In the genomic region with DNA sequence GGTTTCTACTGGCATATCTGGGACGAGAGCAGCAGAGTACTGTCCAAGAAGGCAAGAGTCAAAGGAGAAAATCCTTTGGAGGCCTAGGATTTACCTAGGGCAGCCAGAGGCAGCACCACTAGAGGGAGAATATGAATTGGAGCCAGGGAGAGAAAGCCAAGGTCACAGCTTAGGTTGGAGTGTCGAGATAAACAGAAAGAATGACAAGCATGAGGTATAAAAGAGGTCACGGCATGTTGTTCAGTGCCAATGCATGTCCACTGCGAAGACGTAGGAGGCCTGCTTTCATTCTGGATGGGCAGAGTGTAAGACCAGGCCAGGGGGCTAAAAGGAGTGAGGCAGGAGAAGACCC, we compare ENCODE assay signal across 1 cellular context.
TF ChIP-seq lines count a peak whose summit lies in the region.

No MANE protein-coding gene starts in this region.

TF ChIP-seq in HepG2, 621 proteins besides CTCF, POLR2A, EP300 and RAD21 (continued from another document and continues in another):
- TF ChIP-seq, protein P1, sequence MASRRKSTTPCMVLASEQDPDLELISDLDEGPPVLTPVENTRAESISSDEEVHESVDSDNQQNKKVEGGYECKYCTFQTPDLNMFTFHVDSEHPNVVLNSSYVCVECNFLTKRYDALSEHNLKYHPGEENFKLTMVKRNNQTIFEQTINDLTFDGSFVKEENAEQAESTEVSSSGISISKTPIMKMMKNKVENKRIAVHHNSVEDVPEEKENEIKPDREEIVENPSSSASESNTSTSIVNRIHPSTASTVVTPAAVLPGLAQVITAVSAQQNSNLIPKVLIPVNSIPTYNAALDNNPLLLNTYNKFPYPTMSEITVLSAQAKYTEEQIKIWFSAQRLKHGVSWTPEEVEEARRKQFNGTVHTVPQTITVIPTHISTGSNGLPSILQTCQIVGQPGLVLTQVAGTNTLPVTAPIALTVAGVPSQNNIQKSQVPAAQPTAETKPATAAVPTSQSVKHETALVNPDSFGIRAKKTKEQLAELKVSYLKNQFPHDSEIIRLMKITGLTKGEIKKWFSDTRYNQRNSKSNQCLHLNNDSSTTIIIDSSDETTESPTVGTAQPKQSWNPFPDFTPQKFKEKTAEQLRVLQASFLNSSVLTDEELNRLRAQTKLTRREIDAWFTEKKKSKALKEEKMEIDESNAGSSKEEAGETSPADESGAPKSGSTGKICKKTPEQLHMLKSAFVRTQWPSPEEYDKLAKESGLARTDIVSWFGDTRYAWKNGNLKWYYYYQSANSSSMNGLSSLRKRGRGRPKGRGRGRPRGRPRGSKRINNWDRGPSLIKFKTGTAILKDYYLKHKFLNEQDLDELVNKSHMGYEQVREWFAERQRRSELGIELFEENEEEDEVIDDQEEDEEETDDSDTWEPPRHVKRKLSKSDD (CRISPR knock-in tag; IDR thresholded peaks at IDR 0.05; ENCODE audit: low read depth): no peak
- TF ChIP-seq, protein P2, sequence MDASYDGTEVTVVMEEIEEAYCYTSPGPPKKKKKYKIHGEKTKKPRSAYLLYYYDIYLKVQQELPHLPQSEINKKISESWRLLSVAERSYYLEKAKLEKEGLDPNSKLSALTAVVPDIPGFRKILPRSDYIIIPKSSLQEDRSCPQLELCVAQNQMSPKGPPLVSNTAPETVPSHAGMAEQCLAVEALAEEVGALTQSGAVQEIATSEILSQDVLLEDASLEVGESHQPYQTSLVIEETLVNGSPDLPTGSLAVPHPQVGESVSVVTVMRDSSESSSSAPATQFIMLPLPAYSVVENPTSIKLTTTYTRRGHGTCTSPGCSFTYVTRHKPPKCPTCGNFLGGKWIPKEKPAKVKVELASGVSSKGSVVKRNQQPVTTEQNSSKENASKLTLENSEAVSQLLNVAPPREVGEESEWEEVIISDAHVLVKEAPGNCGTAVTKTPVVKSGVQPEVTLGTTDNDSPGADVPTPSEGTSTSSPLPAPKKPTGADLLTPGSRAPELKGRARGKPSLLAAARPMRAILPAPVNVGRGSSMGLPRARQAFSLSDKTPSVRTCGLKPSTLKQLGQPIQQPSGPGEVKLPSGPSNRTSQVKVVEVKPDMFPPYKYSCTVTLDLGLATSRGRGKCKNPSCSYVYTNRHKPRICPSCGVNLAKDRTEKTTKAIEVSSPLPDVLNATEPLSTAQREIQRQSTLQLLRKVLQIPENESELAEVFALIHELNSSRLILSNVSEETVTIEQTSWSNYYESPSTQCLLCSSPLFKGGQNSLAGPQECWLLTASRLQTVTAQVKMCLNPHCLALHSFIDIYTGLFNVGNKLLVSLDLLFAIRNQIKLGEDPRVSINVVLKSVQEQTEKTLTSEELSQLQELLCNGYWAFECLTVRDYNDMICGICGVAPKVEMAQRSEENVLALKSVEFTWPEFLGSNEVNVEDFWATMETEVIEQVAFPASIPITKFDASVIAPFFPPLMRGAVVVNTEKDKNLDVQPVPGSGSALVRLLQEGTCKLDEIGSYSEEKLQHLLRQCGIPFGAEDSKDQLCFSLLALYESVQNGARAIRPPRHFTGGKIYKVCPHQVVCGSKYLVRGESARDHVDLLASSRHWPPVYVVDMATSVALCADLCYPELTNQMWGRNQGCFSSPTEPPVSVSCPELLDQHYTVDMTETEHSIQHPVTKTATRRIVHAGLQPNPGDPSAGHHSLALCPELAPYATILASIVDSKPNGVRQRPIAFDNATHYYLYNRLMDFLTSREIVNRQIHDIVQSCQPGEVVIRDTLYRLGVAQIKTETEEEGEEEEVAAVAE (CRISPR knock-in tag; IDR thresholded peaks at IDR 0.05; ENCODE audit: borderline replicate concordance): no peak
- TF ChIP-seq FOXA3 (CRISPR knock-in tag; IDR thresholded peaks at IDR 0.05) (no peak), SNAI1 (CRISPR knock-in tag; IDR thresholded peaks at IDR 0.05; ENCODE audit: borderline replicate concordance) (no peak), ZNF709 (CRISPR knock-in tag; IDR thresholded peaks at IDR 0.05) (no peak), ZNF460 (CRISPR knock-in tag; IDR thresholded peaks at IDR 0.05; ENCODE audit: borderline replicate concordance) (no peak), TOE1 (CRISPR knock-in tag; IDR thresholded peaks at IDR 0.05) (no peak), MAF1 (CRISPR knock-in tag; IDR thresholded peaks at IDR 0.05; ENCODE audit: borderline replicate concordance) (no peak), ZNF253 (CRISPR knock-in tag; IDR thresholded peaks at IDR 0.05; ENCODE audit: borderline replicate concordance) (no peak), U2AF1 (optimal IDR thresholded peaks at IDR 0.05; ENCODE audit: low read depth, low read length) (no peak), ZNF468 (CRISPR knock-in tag; IDR thresholded peaks at IDR 0.05) (no peak), ZBTB21 (CRISPR knock-in tag; IDR thresholded peaks at IDR 0.05) (no peak), SIX4 (CRISPR knock-in tag; IDR thresholded peaks at IDR 0.05) (no peak), ZFX (CRISPR knock-in tag; IDR thresholded peaks at IDR 0.05; ENCODE audit: low read depth) (0 out of 2 replicates have a peak, but pooled peaks have one; percentile 41), ZNF567 (CRISPR knock-in tag; IDR thresholded peaks at IDR 0.05; ENCODE audit: borderline replicate concordance) (no peak), SOX5 (CRISPR knock-in tag; IDR thresholded peaks at IDR 0.05; ENCODE audit: borderline replicate concordance) (peak; percentile 18; the same call in 1 of the 2 replicates), ZNF615 (CRISPR knock-in tag; IDR thresholded peaks at IDR 0.05; ENCODE audit: borderline replicate concordance) (no peak)
- TF ChIP-seq, protein P3, sequence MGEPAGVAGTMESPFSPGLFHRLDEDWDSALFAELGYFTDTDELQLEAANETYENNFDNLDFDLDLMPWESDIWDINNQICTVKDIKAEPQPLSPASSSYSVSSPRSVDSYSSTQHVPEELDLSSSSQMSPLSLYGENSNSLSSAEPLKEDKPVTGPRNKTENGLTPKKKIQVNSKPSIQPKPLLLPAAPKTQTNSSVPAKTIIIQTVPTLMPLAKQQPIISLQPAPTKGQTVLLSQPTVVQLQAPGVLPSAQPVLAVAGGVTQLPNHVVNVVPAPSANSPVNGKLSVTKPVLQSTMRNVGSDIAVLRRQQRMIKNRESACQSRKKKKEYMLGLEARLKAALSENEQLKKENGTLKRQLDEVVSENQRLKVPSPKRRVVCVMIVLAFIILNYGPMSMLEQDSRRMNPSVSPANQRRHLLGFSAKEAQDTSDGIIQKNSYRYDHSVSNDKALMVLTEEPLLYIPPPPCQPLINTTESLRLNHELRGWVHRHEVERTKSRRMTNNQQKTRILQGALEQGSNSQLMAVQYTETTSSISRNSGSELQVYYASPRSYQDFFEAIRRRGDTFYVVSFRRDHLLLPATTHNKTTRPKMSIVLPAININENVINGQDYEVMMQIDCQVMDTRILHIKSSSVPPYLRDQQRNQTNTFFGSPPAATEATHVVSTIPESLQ (CRISPR knock-in tag; conservative IDR thresholded peaks at IDR 0.05): no peak
- TF ChIP-seq, protein P4, sequence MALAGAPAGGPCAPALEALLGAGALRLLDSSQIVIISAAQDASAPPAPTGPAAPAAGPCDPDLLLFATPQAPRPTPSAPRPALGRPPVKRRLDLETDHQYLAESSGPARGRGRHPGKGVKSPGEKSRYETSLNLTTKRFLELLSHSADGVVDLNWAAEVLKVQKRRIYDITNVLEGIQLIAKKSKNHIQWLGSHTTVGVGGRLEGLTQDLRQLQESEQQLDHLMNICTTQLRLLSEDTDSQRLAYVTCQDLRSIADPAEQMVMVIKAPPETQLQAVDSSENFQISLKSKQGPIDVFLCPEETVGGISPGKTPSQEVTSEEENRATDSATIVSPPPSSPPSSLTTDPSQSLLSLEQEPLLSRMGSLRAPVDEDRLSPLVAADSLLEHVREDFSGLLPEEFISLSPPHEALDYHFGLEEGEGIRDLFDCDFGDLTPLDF (CRISPR knock-in tag; IDR thresholded peaks at IDR 0.05): no peak
- TF ChIP-seq, protein P5, sequence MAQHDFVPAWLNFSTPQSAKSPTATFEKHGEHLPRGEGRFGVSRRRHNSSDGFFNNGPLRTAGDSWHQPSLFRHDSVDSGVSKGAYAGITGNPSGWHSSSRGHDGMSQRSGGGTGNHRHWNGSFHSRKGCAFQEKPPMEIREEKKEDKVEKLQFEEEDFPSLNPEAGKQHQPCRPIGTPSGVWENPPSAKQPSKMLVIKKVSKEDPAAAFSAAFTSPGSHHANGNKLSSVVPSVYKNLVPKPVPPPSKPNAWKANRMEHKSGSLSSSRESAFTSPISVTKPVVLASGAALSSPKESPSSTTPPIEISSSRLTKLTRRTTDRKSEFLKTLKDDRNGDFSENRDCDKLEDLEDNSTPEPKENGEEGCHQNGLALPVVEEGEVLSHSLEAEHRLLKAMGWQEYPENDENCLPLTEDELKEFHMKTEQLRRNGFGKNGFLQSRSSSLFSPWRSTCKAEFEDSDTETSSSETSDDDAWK (CRISPR knock-in tag; IDR thresholded peaks at IDR 0.05): no peak
- TF ChIP-seq, protein P6, sequence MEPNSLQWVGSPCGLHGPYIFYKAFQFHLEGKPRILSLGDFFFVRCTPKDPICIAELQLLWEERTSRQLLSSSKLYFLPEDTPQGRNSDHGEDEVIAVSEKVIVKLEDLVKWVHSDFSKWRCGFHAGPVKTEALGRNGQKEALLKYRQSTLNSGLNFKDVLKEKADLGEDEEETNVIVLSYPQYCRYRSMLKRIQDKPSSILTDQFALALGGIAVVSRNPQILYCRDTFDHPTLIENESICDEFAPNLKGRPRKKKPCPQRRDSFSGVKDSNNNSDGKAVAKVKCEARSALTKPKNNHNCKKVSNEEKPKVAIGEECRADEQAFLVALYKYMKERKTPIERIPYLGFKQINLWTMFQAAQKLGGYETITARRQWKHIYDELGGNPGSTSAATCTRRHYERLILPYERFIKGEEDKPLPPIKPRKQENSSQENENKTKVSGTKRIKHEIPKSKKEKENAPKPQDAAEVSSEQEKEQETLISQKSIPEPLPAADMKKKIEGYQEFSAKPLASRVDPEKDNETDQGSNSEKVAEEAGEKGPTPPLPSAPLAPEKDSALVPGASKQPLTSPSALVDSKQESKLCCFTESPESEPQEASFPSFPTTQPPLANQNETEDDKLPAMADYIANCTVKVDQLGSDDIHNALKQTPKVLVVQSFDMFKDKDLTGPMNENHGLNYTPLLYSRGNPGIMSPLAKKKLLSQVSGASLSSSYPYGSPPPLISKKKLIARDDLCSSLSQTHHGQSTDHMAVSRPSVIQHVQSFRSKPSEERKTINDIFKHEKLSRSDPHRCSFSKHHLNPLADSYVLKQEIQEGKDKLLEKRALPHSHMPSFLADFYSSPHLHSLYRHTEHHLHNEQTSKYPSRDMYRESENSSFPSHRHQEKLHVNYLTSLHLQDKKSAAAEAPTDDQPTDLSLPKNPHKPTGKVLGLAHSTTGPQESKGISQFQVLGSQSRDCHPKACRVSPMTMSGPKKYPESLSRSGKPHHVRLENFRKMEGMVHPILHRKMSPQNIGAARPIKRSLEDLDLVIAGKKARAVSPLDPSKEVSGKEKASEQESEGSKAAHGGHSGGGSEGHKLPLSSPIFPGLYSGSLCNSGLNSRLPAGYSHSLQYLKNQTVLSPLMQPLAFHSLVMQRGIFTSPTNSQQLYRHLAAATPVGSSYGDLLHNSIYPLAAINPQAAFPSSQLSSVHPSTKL (CRISPR knock-in tag; IDR thresholded peaks at IDR 0.05): peak; percentile 52
- TF ChIP-seq, protein P7, sequence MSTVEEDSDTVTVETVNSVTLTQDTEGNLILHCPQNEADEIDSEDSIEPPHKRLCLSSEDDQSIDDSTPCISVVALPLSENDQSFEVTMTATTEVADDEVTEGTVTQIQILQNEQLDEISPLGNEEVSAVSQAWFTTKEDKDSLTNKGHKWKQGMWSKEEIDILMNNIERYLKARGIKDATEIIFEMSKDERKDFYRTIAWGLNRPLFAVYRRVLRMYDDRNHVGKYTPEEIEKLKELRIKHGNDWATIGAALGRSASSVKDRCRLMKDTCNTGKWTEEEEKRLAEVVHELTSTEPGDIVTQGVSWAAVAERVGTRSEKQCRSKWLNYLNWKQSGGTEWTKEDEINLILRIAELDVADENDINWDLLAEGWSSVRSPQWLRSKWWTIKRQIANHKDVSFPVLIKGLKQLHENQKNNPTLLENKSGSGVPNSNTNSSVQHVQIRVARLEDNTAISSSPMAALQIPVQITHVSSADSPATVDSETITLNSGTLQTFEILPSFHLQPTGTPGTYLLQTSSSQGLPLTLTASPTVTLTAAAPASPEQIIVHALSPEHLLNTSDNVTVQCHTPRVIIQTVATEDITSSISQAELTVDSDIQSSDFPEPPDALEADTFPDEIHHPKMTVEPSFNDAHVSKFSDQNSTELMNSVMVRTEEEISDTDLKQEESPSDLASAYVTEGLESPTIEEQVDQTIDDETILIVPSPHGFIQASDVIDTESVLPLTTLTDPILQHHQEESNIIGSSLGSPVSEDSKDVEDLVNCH (CRISPR knock-in tag; IDR thresholded peaks at IDR 0.05): no peak
- TF ChIP-seq, protein P8, sequence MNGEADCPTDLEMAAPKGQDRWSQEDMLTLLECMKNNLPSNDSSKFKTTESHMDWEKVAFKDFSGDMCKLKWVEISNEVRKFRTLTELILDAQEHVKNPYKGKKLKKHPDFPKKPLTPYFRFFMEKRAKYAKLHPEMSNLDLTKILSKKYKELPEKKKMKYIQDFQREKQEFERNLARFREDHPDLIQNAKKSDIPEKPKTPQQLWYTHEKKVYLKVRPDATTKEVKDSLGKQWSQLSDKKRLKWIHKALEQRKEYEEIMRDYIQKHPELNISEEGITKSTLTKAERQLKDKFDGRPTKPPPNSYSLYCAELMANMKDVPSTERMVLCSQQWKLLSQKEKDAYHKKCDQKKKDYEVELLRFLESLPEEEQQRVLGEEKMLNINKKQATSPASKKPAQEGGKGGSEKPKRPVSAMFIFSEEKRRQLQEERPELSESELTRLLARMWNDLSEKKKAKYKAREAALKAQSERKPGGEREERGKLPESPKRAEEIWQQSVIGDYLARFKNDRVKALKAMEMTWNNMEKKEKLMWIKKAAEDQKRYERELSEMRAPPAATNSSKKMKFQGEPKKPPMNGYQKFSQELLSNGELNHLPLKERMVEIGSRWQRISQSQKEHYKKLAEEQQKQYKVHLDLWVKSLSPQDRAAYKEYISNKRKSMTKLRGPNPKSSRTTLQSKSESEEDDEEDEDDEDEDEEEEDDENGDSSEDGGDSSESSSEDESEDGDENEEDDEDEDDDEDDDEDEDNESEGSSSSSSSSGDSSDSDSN (CRISPR knock-in tag; IDR thresholded peaks at IDR 0.05): no peak
